In genomic region chr2:149018971-149019370, GRCh38 we compare ENCODE assay signal across 24 cellular contexts. TPM values are rescaled to one million over a fixed set of nuclear protein-coding genes. Genes with fewer than 3 reads are reported as not detected.
"Had no signal": no experiment of that assay in that cellular context is flagged by ENCODE, and none has a peak within 500 bp of the region (broad histone marks: within the 10 kb centered on the region; RNA-seq: fewer than 3 reads in every experiment).

No MANE protein-coding gene starts in this region.

- H3K27me3 ChIP-seq: esophagus muscularis mucosa, pancreas, right lobe of liver had no signal

- H3K4me3 Mint-ChIP-seq: activated CD4-positive, alpha-beta memory T cell treated with anti-CD3 and anti-CD28 coated beads for 36 hours; activated T-helper 1 cell treated with anti-CD3 and anti-CD28 coated beads, Interleukin-12 subunit alpha, Interleukin-12 subunit beta, Interleukin-2, Interleukin-4 antibody, amounts not matched to agents 30 ng/mL and 10 ng/mL and 1 ng/mL, durations not matched to agents 14 hours and 24 hours and 36 hours; dendritic cell treated with granulocyte-macrophage colony-stimulating factor and Interleukin-4, amounts not matched to agents 40 ng/mL and 50 ng/mL, for 4 days; immature natural killer cell; naive thymus-derived CD4-positive, alpha-beta T cell; stimulated activated naive B cell treated with anti-CD40 and anti-IgM and Interleukin-4, amounts not matched to agents 10 μg/mL and 1 μg/mL and 100 μg/mL, for 72 hours; T-helper 2 cell treated with Interferon-gamma antibody and Interleukin-4, amounts not matched to agents 5 μg/mL and 100 μg/mL, for 36 hours; WTC11 had no signal

- H3K4me1 ChIP-seq: left ventricle myocardium inferior, pancreas, right lobe of liver had no signal

- H3K4me1 Mint-ChIP-seq: immature natural killer cell had no signal

- H3K27ac ChIP-seq: esophagus muscularis mucosa, heart right ventricle, left ventricle myocardium inferior, pancreas, right lobe of liver had no signal

- H3K27me3 Mint-ChIP-seq: activated CD4-positive, alpha-beta memory T cell treated with anti-CD3 and anti-CD28 coated beads for 36 hours; naive thymus-derived CD4-positive, alpha-beta T cell had no signal

- H3K36me3 Mint-ChIP-seq: activated naive CD4-positive, alpha-beta T cell treated with anti-CD3 and anti-CD28 coated beads, Interleukin-2, amount 50 U/mL, for 72 hours; immature natural killer cell; stimulated activated naive B cell treated with anti-CD40 and anti-IgM and Interleukin-4, amounts not matched to agents 10 μg/mL and 1 μg/mL and 100 μg/mL, for 72 hours had no signal

- DNase-seq: activated CD4-positive, alpha-beta memory T cell treated with anti-CD3 and anti-CD28 coated beads for 36 hours; activated CD4-positive, alpha-beta T cell treated with anti-CD3 and anti-CD28 coated beads for 4 hours; activated gamma-delta T cell treated with Interleukin-2 at 50 U/mL for 16 hours; activated T-cell treated with anti-CD3 and anti-CD28 coated beads for 4 hours; effector CD8-positive, alpha-beta T cell; heart right ventricle; immature natural killer cell; kidney glomerular epithelial cell; left ventricle myocardium inferior; mammary epithelial cell; naive thymus-derived CD4-positive, alpha-beta T cell; pancreas; right lobe of liver; spleen; stimulated activated CD4-positive, alpha-beta T cell treated with anti-CD3 and anti-CD28 coated beads, Interleukin-4, amount 100 ng/mL, for 4 hours; stimulated activated naive B cell treated with anti-CD40 and anti-IgM and Interleukin-4, amounts not matched to agents 10 μg/mL and 1 μg/mL and 100 μg/mL, for 72 hours had no signal

- H3K9me3 Mint-ChIP-seq: activated CD4-positive, alpha-beta memory T cell treated with anti-CD3 and anti-CD28 coated beads for 36 hours; activated naive CD4-positive, alpha-beta T cell treated with anti-CD3 and anti-CD28 coated beads, Interleukin-2, amount 50 U/mL, for 72 hours; activated T-helper 1 cell treated with anti-CD3 and anti-CD28 coated beads, Interleukin-12 subunit alpha, Interleukin-12 subunit beta, Interleukin-2, Interleukin-4 antibody, amounts not matched to agents 30 ng/mL and 10 ng/mL and 1 ng/mL, durations not matched to agents 14 hours and 24 hours and 36 hours; dendritic cell treated with granulocyte-macrophage colony-stimulating factor and Interleukin-4, amounts not matched to agents 40 ng/mL and 50 ng/mL, for 4 days; immature natural killer cell; naive thymus-derived CD4-positive, alpha-beta T cell; stimulated activated naive B cell treated with anti-CD40 and anti-IgM and Interleukin-4, amounts not matched to agents 10 μg/mL and 1 μg/mL and 100 μg/mL, for 72 hours; T-helper 2 cell treated with Interferon-gamma antibody and Interleukin-4, amounts not matched to agents 5 μg/mL and 100 μg/mL, for 36 hours; WTC11 had no signal

- H3K36me3 ChIP-seq: esophagus muscularis mucosa, heart right ventricle, left ventricle myocardium inferior, pancreas, right lobe of liver, spleen had no signal

- H3K27ac Mint-ChIP-seq: activated CD4-positive, alpha-beta memory T cell treated with anti-CD3 and anti-CD28 coated beads for 36 hours; activated T-helper 1 cell treated with anti-CD3 and anti-CD28 coated beads, Interleukin-12 subunit alpha, Interleukin-12 subunit beta, Interleukin-2, Interleukin-4 antibody, amounts not matched to agents 30 ng/mL and 10 ng/mL and 1 ng/mL, durations not matched to agents 14 hours and 24 hours and 36 hours; dendritic cell treated with granulocyte-macrophage colony-stimulating factor and Interleukin-4, amounts not matched to agents 40 ng/mL and 50 ng/mL, for 4 days; immature natural killer cell; naive thymus-derived CD4-positive, alpha-beta T cell; T-helper 2 cell treated with Interferon-gamma antibody and Interleukin-4, amounts not matched to agents 5 μg/mL and 100 μg/mL, for 36 hours; WTC11 had no signal

- ATAC-seq: activated naive CD4-positive, alpha-beta T cell treated with anti-CD3 and anti-CD28 coated beads, Interleukin-2, amount 50 U/mL, for 72 hours; heart right ventricle; naive thymus-derived CD4-positive, alpha-beta T cell; right lobe of liver; stimulated activated naive B cell treated with anti-CD40 and anti-IgM and Interleukin-4, amounts not matched to agents 10 μg/mL and 1 μg/mL and 100 μg/mL, for 72 hours; WTC11 had no signal

- H3K4me3 ChIP-seq: esophagus muscularis mucosa, heart right ventricle, left ventricle myocardium inferior, pancreas, right lobe of liver, spleen had no signal

- H3K9me3 ChIP-seq: esophagus muscularis mucosa, heart right ventricle, left ventricle myocardium inferior, pancreas, right lobe of liver, spleen had no signal

RNA-seq across cellular contexts. Expression of gene LYPD6B, which starts 19.5 kb away (rescaled TPM):
- total RNA-seq: activated CD4-positive, alpha-beta memory T cell treated with anti-CD3 and anti-CD28 coated beads for 36 hours; activated naive CD4-positive, alpha-beta T cell treated with anti-CD3 and anti-CD28 coated beads, Interleukin-2, amount 50 U/mL, for 72 hours; activated T-helper 1 cell treated with anti-CD3 and anti-CD28 coated beads, Interleukin-12 subunit alpha, Interleukin-12 subunit beta, Interleukin-2, Interleukin-4 antibody, amounts not matched to agents 30 ng/mL and 10 ng/mL and 1 ng/mL, durations not matched to agents 14 hours and 24 hours and 36 hours; endothelial cell of umbilical vein; esophagus muscularis mucosa; left ventricle myocardium inferior; mononuclear cell had no signal
- polyA plus RNA-seq: endothelial cell of umbilical vein; heart right ventricle; immature natural killer cell; naive thymus-derived CD4-positive, alpha-beta T cell had no signal
